1 cellular context compared by ENCODE assay signal in the genomic region with DNA sequence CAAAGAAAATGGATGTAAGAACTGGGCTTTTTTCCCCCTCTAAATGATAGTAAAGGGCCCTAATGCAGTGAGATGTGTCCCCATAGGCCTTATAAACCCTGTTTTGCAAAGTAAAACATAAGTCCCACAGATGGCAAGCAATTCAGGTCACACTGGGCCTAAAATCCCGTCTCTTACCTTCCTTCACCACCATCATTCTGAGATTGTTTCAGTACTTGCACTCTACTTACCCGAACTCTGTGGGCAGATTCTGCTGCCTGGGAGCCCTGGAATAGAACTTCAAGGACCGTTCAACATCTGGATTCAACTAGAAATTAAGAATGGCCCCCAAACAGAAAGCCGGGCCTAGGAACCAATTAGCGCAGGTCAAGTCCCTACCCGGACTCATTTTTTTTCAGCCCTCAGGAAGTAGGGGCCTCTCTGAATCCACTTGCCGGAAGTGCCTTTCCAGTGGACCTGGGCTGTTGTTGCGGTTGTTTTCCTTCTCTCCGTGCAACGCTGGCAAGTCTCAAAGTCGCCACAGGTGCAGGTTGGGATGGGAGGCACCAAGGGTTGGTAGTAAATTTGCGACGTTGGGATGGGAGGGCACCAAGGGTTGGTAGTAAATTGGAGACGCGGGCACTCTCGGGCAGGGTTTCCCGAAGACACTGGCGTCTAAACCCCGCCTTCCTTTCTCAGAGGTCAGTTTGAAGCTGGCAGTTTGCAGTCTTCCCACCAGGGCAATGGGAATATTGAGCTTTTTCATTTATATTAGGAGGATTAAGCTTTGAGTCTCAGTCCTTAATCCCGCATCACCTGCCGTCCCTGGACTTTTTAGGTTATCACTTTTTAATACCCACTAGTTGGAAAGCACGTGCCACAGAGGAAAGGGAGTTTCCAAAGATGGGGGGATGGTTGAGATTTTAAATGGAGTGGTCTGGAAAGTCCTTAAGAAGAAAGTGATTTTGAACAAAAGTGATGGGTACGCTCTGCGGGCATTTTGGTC.
A peak's percentile ranks its signal among the peaks of the same experiment; 100 is the strongest.
TF ChIP-seq lines count a peak whose summit lies in the region.

A gene with protein sequence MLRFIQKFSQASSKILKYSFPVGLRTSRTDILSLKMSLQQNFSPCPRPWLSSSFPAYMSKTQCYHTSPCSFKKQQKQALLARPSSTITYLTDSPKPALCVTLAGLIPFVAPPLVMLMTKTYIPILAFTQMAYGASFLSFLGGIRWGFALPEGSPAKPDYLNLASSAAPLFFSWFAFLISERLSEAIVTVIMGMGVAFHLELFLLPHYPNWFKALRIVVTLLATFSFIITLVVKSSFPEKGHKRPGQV (plus strand): TSS at position 429 of the 985 bp plus-strand sequence. CDS start 2,888 bp downstream, outside the sequence.

TF ChIP-seq in K562, 482 proteins besides CTCF, POLR2A, EP300 and RAD21 (continued from another document and continues in another):
- TF ChIP-seq, protein P1, sequence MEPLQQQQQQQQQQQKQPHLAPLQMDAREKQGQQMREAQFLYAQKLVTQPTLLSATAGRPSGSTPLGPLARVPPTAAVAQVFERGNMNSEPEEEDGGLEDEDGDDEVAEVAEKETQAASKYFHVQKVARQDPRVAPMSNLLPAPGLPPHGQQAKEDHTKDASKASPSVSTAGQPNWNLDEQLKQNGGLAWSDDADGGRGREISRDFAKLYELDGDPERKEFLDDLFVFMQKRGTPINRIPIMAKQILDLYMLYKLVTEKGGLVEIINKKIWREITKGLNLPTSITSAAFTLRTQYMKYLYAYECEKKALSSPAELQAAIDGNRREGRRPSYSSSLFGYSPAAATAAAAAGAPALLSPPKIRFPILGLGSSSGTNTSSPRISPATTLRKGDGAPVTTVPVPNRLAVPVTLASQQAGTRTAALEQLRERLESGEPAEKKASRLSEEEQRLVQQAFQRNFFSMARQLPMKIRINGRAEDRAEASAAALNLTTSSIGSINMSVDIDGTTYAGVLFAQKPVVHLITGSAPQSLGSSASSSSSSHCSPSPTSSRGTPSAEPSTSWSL (CRISPR knock-in tag; IDR thresholded peaks at IDR 0.05; ENCODE audit: borderline replicate concordance): 0 out of 2 replicates have a peak, but pooled peaks have one; percentile 63
- TF ChIP-seq, protein P2, sequence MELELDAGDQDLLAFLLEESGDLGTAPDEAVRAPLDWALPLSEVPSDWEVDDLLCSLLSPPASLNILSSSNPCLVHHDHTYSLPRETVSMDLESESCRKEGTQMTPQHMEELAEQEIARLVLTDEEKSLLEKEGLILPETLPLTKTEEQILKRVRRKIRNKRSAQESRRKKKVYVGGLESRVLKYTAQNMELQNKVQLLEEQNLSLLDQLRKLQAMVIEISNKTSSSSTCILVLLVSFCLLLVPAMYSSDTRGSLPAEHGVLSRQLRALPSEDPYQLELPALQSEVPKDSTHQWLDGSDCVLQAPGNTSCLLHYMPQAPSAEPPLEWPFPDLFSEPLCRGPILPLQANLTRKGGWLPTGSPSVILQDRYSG (tag; conservative IDR thresholded peaks at IDR 0.05; ENCODE audit: low read depth): no peak; the same call in 1 of the 2 replicates
- TF ChIP-seq, protein P3, sequence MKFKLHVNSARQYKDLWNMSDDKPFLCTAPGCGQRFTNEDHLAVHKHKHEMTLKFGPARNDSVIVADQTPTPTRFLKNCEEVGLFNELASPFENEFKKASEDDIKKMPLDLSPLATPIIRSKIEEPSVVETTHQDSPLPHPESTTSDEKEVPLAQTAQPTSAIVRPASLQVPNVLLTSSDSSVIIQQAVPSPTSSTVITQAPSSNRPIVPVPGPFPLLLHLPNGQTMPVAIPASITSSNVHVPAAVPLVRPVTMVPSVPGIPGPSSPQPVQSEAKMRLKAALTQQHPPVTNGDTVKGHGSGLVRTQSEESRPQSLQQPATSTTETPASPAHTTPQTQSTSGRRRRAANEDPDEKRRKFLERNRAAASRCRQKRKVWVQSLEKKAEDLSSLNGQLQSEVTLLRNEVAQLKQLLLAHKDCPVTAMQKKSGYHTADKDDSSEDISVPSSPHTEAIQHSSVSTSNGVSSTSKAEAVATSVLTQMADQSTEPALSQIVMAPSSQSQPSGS (CRISPR knock-in tag; IDR thresholded peaks at IDR 0.05): no peak
- no peak for TF ChIP-seq CBX2 (IDR thresholded peaks at IDR 0.05; ENCODE audit: insufficient read depth, low read length, poor library complexity, severe bottlenecking)
- TF ChIP-seq ETV5 (CRISPR knock-in tag; IDR thresholded peaks at IDR 0.05; ENCODE audit: low read depth): peak; percentile 58; the same call in 1 of the 2 replicates
- TF ChIP-seq ZNF57 (CRISPR knock-in tag; IDR thresholded peaks at IDR 0.05): peak; percentile 83; the same call in 1 of the 2 replicates
- TF ChIP-seq ZNF143 (CRISPR knock-in tag; IDR thresholded peaks at IDR 0.05): no peak; the same call in 1 of the 2 replicates
- TF ChIP-seq CAMTA2 (CRISPR knock-in tag; conservative IDR thresholded peaks at IDR 0.05): no peak
- TF ChIP-seq, protein P4, sequence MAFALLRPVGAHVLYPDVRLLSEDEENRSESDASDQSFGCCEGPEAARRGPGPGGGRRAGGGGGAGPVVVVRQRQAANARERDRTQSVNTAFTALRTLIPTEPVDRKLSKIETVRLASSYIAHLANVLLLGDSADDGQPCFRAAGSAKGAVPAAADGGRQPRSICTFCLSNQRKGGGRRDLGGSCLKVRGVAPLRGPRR (CRISPR knock-in tag; IDR thresholded peaks at IDR 0.05): no peak
- 0 out of 2 replicates have a peak, but pooled peaks have one; percentile 31 for TF ChIP-seq ZNF165 (CRISPR knock-in tag; IDR thresholded peaks at IDR 0.05; ENCODE audit: borderline replicate concordance)
- TF ChIP-seq, protein P5, sequence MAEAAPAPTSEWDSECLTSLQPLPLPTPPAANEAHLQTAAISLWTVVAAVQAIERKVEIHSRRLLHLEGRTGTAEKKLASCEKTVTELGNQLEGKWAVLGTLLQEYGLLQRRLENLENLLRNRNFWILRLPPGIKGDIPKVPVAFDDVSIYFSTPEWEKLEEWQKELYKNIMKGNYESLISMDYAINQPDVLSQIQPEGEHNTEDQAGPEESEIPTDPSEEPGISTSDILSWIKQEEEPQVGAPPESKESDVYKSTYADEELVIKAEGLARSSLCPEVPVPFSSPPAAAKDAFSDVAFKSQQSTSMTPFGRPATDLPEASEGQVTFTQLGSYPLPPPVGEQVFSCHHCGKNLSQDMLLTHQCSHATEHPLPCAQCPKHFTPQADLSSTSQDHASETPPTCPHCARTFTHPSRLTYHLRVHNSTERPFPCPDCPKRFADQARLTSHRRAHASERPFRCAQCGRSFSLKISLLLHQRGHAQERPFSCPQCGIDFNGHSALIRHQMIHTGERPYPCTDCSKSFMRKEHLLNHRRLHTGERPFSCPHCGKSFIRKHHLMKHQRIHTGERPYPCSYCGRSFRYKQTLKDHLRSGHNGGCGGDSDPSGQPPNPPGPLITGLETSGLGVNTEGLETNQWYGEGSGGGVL (CRISPR knock-in tag; IDR thresholded peaks at IDR 0.05): no peak
- peak; percentile 75 for TF ChIP-seq NR2C1 (IDR thresholded peaks at IDR 0.05)
- TF ChIP-seq NR2C1 (tag; IDR thresholded peaks at IDR 0.05): peak; percentile 77
- TF ChIP-seq MCM5 (IDR thresholded peaks at IDR 0.05; ENCODE audit: low read depth): no peak
- TF ChIP-seq SRF (CRISPR knock-in tag; IDR thresholded peaks at IDR 0.05): peak in 1 of 2 experiments; percentile 42; a peak in 1 of 4 replicates
- TF ChIP-seq, protein P6, sequence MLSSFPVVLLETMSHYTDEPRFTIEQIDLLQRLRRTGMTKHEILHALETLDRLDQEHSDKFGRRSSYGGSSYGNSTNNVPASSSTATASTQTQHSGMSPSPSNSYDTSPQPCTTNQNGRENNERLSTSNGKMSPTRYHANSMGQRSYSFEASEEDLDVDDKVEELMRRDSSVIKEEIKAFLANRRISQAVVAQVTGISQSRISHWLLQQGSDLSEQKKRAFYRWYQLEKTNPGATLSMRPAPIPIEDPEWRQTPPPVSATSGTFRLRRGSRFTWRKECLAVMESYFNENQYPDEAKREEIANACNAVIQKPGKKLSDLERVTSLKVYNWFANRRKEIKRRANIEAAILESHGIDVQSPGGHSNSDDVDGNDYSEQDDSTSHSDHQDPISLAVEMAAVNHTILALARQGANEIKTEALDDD (IDR thresholded peaks at IDR 0.05): no peak; the same call in 1 of the 2 replicates
- TF ChIP-seq, protein P7, sequence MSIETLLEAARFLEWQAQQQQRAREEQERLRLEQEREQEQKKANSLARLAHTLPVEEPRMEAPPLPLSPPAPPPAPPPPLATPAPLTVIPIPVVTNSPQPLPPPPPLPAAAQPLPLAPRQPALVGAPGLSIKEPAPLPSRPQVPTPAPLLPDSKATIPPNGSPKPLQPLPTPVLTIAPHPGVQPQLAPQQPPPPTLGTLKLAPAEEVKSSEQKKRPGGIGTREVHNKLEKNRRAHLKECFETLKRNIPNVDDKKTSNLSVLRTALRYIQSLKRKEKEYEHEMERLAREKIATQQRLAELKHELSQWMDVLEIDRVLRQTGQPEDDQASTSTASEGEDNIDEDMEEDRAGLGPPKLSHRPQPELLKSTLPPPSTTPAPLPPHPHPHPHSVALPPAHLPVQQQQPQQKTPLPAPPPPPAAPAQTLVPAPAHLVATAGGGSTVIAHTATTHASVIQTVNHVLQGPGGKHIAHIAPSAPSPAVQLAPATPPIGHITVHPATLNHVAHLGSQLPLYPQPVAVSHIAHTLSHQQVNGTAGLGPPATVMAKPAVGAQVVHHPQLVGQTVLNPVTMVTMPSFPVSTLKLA (conservative IDR thresholded peaks at IDR 0.05): peak; percentile 80 to 84
- TF ChIP-seq, protein P8, sequence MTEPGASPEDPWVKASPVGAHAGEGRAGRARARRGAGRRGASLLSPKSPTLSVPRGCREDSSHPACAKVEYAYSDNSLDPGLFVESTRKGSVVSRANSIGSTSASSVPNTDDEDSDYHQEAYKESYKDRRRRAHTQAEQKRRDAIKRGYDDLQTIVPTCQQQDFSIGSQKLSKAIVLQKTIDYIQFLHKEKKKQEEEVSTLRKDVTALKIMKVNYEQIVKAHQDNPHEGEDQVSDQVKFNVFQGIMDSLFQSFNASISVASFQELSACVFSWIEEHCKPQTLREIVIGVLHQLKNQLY (CRISPR knock-in tag; conservative IDR thresholded peaks at IDR 0.05): no peak
- TF ChIP-seq, protein P9, sequence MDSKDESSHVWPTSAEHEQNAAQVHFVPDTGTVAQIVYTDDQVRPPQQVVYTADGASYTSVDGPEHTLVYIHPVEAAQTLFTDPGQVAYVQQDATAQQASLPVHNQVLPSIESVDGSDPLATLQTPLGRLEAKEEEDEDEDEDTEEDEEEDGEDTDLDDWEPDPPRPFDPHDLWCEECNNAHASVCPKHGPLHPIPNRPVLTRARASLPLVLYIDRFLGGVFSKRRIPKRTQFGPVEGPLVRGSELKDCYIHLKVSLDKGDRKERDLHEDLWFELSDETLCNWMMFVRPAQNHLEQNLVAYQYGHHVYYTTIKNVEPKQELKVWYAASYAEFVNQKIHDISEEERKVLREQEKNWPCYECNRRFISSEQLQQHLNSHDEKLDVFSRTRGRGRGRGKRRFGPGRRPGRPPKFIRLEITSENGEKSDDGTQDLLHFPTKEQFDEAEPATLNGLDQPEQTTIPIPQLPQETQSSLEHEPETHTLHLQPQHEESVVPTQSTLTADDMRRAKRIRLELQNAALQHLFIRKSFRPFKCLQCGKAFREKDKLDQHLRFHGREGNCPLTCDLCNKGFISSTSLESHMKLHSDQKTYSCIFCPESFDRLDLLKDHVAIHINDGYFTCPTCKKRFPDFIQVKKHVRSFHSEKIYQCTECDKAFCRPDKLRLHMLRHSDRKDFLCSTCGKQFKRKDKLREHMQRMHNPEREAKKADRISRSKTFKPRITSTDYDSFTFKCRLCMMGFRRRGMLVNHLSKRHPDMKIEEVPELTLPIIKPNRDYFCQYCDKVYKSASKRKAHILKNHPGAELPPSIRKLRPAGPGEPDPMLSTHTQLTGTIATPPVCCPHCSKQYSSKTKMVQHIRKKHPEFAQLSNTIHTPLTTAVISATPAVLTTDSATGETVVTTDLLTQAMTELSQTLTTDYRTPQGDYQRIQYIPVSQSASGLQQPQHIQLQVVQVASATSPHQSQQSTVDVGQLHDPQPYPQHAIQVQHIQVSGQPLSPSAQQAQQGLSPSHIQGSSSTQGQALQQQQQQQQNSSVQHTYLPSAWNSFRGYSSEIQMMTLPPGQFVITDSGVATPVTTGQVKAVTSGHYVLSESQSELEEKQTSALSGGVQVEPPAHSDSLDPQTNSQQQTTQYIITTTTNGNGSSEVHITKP (IDR thresholded peaks at IDR 0.05; ENCODE audit: partially characterized antibody): peak; percentile 37
- no peak for TF ChIP-seq ATF1 (CRISPR knock-in tag; IDR thresholded peaks at IDR 0.05)
- TF ChIP-seq ATF1 (tag; IDR thresholded peaks at IDR 0.05): peak; percentile 31
- no peak for TF ChIP-seq HDAC6 (IDR thresholded peaks at IDR 0.05; ENCODE audit: low read depth, low read length)
- TF ChIP-seq, protein P10, sequence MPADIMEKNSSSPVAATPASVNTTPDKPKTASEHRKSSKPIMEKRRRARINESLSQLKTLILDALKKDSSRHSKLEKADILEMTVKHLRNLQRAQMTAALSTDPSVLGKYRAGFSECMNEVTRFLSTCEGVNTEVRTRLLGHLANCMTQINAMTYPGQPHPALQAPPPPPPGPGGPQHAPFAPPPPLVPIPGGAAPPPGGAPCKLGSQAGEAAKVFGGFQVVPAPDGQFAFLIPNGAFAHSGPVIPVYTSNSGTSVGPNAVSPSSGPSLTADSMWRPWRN (IDR thresholded peaks at IDR 0.05; ENCODE audit: low read depth): no peak
